29 cellular contexts compared by ENCODE assay signal in the genomic region with DNA sequence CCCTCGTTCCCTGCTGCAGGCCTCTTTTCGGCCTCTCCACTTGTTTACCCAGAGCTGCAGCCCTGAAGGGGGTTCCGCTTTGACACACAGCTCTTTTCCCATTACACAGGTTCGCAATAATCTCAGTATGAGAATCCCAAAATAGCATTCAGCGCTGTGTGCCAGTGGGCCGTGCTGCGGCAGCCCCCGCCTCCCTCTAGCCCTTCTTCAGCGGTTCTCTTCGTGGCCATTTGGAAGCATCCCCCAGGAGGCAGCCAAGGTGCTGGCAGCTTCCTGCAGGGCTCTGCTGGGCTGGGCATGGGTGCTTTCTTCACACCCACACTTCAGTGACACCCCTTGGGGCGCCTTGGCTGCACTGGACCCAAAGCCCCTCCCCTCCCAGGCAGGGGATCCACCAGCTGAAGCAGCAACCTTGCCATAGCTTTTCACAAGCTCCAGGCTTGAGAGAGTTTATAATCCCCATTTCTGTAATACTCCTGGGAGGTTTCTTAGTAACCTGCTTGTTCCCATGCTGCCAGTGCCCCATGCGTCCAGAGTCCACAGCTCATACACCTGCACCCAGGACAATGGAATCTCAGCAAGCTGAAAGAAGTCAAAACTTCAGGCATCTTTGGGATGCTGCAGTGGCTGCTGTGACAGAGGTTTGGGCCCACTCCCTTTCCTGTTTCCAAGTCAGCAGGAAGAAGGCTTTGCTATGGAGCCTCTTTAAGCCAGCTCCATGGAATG. TPM values are rescaled to one million over a fixed set of nuclear protein-coding genes. Genes with fewer than 3 reads are reported as not detected.
A peak's percentile ranks its signal among the peaks of the same experiment; 100 is the strongest.
DNase-seq lines count a peak whose midpoint lies in the region; ATAC-seq, FAIRE-seq and TF ChIP-seq lines count a peak whose summit lies in the region.
"Had no signal": no experiment of that assay in that cellular context is flagged by ENCODE, and none has a peak within 500 bp of the region (broad histone marks: within the 10 kb centered on the region; RNA-seq: fewer than 3 reads in every experiment).

No MANE protein-coding gene starts in this region.

- in situ Hi-C loops in HepG2 (cut with HindIII; ENCODE audit: extremely low pct_ligation_motif_present, low pct_unique_long_range_greater_than_20kb) = no loop called here
- in situ Hi-C loops in gastrocnemius medialis (cut with MboI; ENCODE audit: low sequenced_read_pairs in 4 of 4) = no loop called here

- H3K4me1 ChIP-seq in HepG2 (ENCODE audit: insufficient read depth, low read length) (peaks cover 5% of the 10 kb centered on the region; the same call in 1 of the 2 replicates), right lobe of liver (no peaks in the 10 kb centered on the region), rectal smooth muscle tissue (ENCODE audit: control insufficient read depth, insufficient read depth, low read length) (no peaks in the 10 kb centered on the region), gastrocnemius medialis (no peaks in the 10 kb centered on the region), esophagus squamous epithelium (peaks cover 0 to 8% (median 0%) of the 10 kb centered on the region in 3 donors)
- H3K4me1 ChIP-seq: foreskin keratinocyte, thyroid gland had no signal

- FAIRE-seq in HepG2 (lab: Jason Lieb, UNC) = no peak
- FAIRE-seq: GM19239, keratinocyte had no signal

- TF ChIP-seq RAD21 in HepG2 (CRISPR knock-in tag; IDR thresholded peaks at IDR 0.05) = no peak

- H3K27me3 ChIP-seq in HepG2 (ENCODE audit: control insufficient read depth in 1 of 2, insufficient read depth in 2 of 2, low read length in 2 of 2) = peaks cover 0 to 2% of the 10 kb centered on the region in 2 experiments; a peak in 2 of 5 replicates
- no peaks in the 10 kb centered on the region for H3K27me3 ChIP-seq in right lobe of liver
- no peaks in the 10 kb centered on the region for H3K27me3 ChIP-seq in rectal smooth muscle tissue (ENCODE audit: control insufficient read depth, insufficient read depth, low read length)
- no peaks in the 10 kb centered on the region for H3K27me3 ChIP-seq in gastrocnemius medialis
- no peaks in the 10 kb centered on the region for H3K27me3 ChIP-seq in esophagus squamous epithelium
- H3K27me3 ChIP-seq: foreskin keratinocyte, thyroid gland had no signal

- H3K27ac ChIP-seq in HepG2 (ENCODE audit: extremely low read length, insufficient read depth, low read length) = no peak overlapping the region
- H3K27ac ChIP-seq in right lobe of liver = no peak overlapping the region
- peak overlapping the region; percentile 66 for H3K27ac ChIP-seq in rectal smooth muscle tissue (ENCODE audit: low read depth, low read length)
- H3K27ac ChIP-seq in gastrocnemius medialis = no peak overlapping the region
- peak overlapping the region in 1 of 4 donors; percentile 74 for H3K27ac ChIP-seq in esophagus squamous epithelium
- H3K27ac ChIP-seq: foreskin keratinocyte, PC-9, thyroid gland had no signal

- intact Hi-C loops in HepG2 (cut with micrococcal nuclease; ENCODE audit: unreplicated experiment) = no loop called here
- intact Hi-C loops in right lobe of liver (cut with DNase I) = no loop called here
- intact Hi-C loops in left colon (cut with DNase I, micrococcal nuclease) = no loop called here
- intact Hi-C loops in gastrocnemius medialis (cut with DNase I; ENCODE audit: low total_unique reads) = no loop called here
- intact Hi-C loops in esophagus squamous epithelium (cut with DNase I) = no loop called here

- no peaks in the 10 kb centered on the region for H3K9me3 ChIP-seq in HepG2 (ENCODE audit: low read length)
- H3K9me3 ChIP-seq in right lobe of liver = no peaks in the 10 kb centered on the region
- no peaks in the 10 kb centered on the region for H3K9me3 ChIP-seq in gastrocnemius medialis
- H3K9me3 ChIP-seq in esophagus squamous epithelium = no peaks in the 10 kb centered on the region
- H3K9me3 ChIP-seq: thyroid gland had no signal

- H3K36me3 ChIP-seq in HepG2 (replicated peaks in 1 of 2; ENCODE audit: control insufficient read depth in 1 of 2, insufficient read depth in 2 of 2, low read length in 2 of 2) = no peaks in the 10 kb centered on the region
- H3K36me3 ChIP-seq in right lobe of liver = no peaks in the 10 kb centered on the region
- no peaks in the 10 kb centered on the region for H3K36me3 ChIP-seq in rectal smooth muscle tissue (ENCODE audit: control insufficient read depth, insufficient read depth, low read length)
- H3K36me3 ChIP-seq in gastrocnemius medialis = no peaks in the 10 kb centered on the region
- H3K36me3 ChIP-seq in esophagus squamous epithelium = no peaks in the 10 kb centered on the region
- H3K36me3 ChIP-seq: thyroid gland had no signal

- CTCF ChIA-PET in HepG2 (lab: Yijun Ruan, JAX; ENCODE audit: low intra/inter-chr PET ratio, low total read pairs) = no interaction called here

- no peak overlapping the region for H2AFZ ChIP-seq in HepG2 (ENCODE audit: low read length)
- H2AFZ ChIP-seq: PC-9 had no signal

- no peak overlapping the region for H3K4me2 ChIP-seq in HepG2 (ENCODE audit: low read depth, low read length)
- H3K4me2 ChIP-seq: PC-9 had no signal

- H3K9ac ChIP-seq in HepG2 (ENCODE audit: insufficient read depth, low read depth, low read length) (no peak overlapping the region), rectal smooth muscle tissue (ENCODE audit: low read length) (no peak overlapping the region)

- WGBS in HepG2 (ENCODE audit: low lambda C conversion rate) = 69% methylated on average over 11 of the region's 12 CpGs
- 70% methylated on average over 6 of the region's 12 CpGs for WGBS in right lobe of liver (ENCODE audit: insufficient coverage, low coverage, low lambda C conversion rate, missing lambda C conversion rate)
- 86 to 87% methylated on average over 9 to 12 of the region's 12 CpGs for WGBS in esophagus squamous epithelium, 2 donors

- no peaks in the 10 kb centered on the region for H4K20me1 ChIP-seq in HepG2 (ENCODE audit: insufficient read depth, low read length)

- peak; percentile 67 for ATAC-seq in HepG2
- no peak for ATAC-seq in right lobe of liver
- ATAC-seq in left colon = peak; percentile 56
- no peak for ATAC-seq in gastrocnemius medialis
- ATAC-seq: activated T-cell treated with anti-CD3 and anti-CD28 coated beads, Interleukin-2, amount 50 U/mL, for 72 hours; foreskin keratinocyte; natural killer cell; T-cell had no signal

- H3K79me2 ChIP-seq in HepG2 (ENCODE audit: insufficient read depth, low read length) = no peaks in the 10 kb centered on the region

- TF ChIP-seq POLR2A in HepG2 (IDR thresholded peaks at IDR 0.05; ENCODE audit: insufficient read depth in 1 of 2, low read depth in 2 of 2, low read length in 2 of 2) = no peak
- TF ChIP-seq POLR2A in right lobe of liver (IDR thresholded peaks at IDR 0.05) = no peak
- TF ChIP-seq POLR2A in gastrocnemius medialis (IDR thresholded peaks at IDR 0.05) = no peak
- TF ChIP-seq POLR2A in esophagus squamous epithelium (IDR thresholded peaks at IDR 0.05) = no peak

- no peak for TF ChIP-seq CTCF in HepG2 (CRISPR knock-in tag; IDR thresholded peaks at IDR 0.05)
- no peak for TF ChIP-seq CTCF in right lobe of liver (IDR thresholded peaks at IDR 0.05)
- TF ChIP-seq CTCF in gastrocnemius medialis (IDR thresholded peaks at IDR 0.05 in 4 of 5, conservative IDR thresholded peaks at IDR 0.05 in 1 of 5) = no peak
- no peak for TF ChIP-seq CTCF in esophagus squamous epithelium (IDR thresholded peaks at IDR 0.05)

- no peak for TF ChIP-seq EP300 in HepG2 (IDR thresholded peaks at IDR 0.05; ENCODE audit: low read depth in 2 of 2, low read length in 2 of 2)
- no peak for TF ChIP-seq EP300 in HepG2 (CRISPR knock-in tag; IDR thresholded peaks at IDR 0.05; ENCODE audit: borderline replicate concordance)

- H3K4me3 ChIP-seq in HepG2 (replicated peaks in 1 of 3; ENCODE audit: insufficient read depth in 1 of 3, low read depth in 2 of 3, low read length in 3 of 3) (no peak overlapping the region), right lobe of liver (no peak overlapping the region), rectal smooth muscle tissue (ENCODE audit: low read length) (no peak overlapping the region), gastrocnemius medialis (no peak overlapping the region), esophagus squamous epithelium (no peak overlapping the region)
- H3K4me3 ChIP-seq: PC-9, thyroid gland had no signal

- POLR2A ChIA-PET in HepG2 (lab: Yijun Ruan, JAX) = no interaction called here

- BruUV-seq in HepG2 (replicated peaks; lab: Mats Ljungman, UMichigan) = no TSS peak

- no peak for DNase-seq in HepG2 (ENCODE audit: low spot score)
- DNase-seq in right lobe of liver = no peak
- DNase-seq in left colon = no peak
- DNase-seq in activated gamma-delta T cell treated with Interleukin-2 at 50 U/mL for 16 hours = no peak
- DNase-seq in gastrocnemius medialis = no peak
- DNase-seq in T-helper 2 cell = no peak
- DNase-seq in esophagus squamous epithelium (lab: John Stamatoyannopoulos, UW) = no peak
- DNase-seq: activated naive CD4-positive, alpha-beta T cell treated with anti-CD3 and anti-CD28 coated beads, Interleukin-2, amount 10 ng/mL, durations not matched to agents 7 days and 5 days; activated T-cell treated with anti-CD3 and anti-CD28 coated beads, Interleukin-2, amount 50 U/mL, for 72 hours; C1 segment of cervical spinal cord; Calu3; erythroblast; foreskin keratinocyte; mesendoderm; natural killer cell; NCI-H1105 treated with DMSO at 0.1 percent for 48 hours; NCI-H2081 treated with DMSO at 0.1 percent for 48 hours; NCI-H446; PC-9; posterior cingulate gyrus; SIG-M5; stimulated activated CD4-positive, alpha-beta T cell treated with anti-CD3 and anti-CD28 coated beads, Interleukin-2, amount 100 ng/mL, for 24 hours; stimulated activated naive CD4-positive, alpha-beta T cell treated with Interleukin-2 at 50 U/mL for 16 hours; T-cell; thyroid gland had no signal

RNA-seq across cellular contexts. Expression of a gene that starts 8.1 kb away (rescaled TPM):
- total RNA-seq in HepG2 (2016; rRNA removed; fragmentation: Illumina TruSeq; extraction: Trizol) (0.46 and 1.1 TPM in 2 replicates), right lobe of liver (10 to 100 TPM in 3 of 6 experiments, 1 to 10 TPM in 3; 3.0 to 11.4 (median 7.9) TPM), left colon (1 to 10 TPM; 3.1 to 7.0 TPM), gastrocnemius medialis (1 to 10 TPM in 3 of 4 donors, under 1 TPM in 1; 0.39 to 5.0 (median 3.4) TPM), esophagus squamous epithelium (10 to 100 TPM in 3 of 4 donors, 1 to 10 TPM in 1; 8.1 to 23.1 (median 14.3) TPM)
- total RNA-seq in HepG2 (2016; cell fraction: cytosol; rRNA removed; fragmentation: Illumina TruSeq; extraction: Trizol; ENCODE audit: low read depth) = 0.26 and 0.30 TPM in 2 replicates
- 0.37 and 0.41 TPM in 2 replicates for total RNA-seq in HepG2 (2016; cell fraction: insoluble cytoplasmic fraction; rRNA removed; fragmentation: Illumina TruSeq; extraction: Trizol)
- 0.14 and 0.19 TPM in 2 replicates for total RNA-seq in HepG2 (2016; cell fraction: membrane; rRNA removed; fragmentation: Illumina TruSeq; extraction: Trizol)
- not detected in 2 replicates for total RNA-seq in HepG2 (2016; cell fraction: nucleus; rRNA removed; fragmentation: Illumina TruSeq; extraction: Trizol)
- polyA plus RNA-seq in HepG2 (2011; rRNA removed) = 0.18 and 0.25 TPM in 2 replicates
- polyA plus RNA-seq in HepG2 (2011; cell fraction: cytosol; rRNA removed) = 0.50 and 0.68 TPM in 2 replicates
- polyA plus RNA-seq in HepG2 (2011; cell fraction: nucleus; rRNA removed) = 0.10 and 0.35 TPM in 2 replicates
- 0.21 and 0.25 TPM in 2 replicates for polyA plus RNA-seq in HepG2 (2012)
- polyA plus RNA-seq in HepG2 (2016; cell fraction: cytosol; fragmentation: Illumina TruSeq; extraction: Trizol; ENCODE audit: low read depth) = 0.14 and 0.24 TPM in 2 replicates
- 0.27 and 1.4 TPM in 2 replicates for polyA plus RNA-seq in HepG2 (2016; cell fraction: insoluble cytoplasmic fraction; fragmentation: Illumina TruSeq; extraction: Trizol; ENCODE audit: low read depth)
- 0.43 and 0.53 TPM in 2 replicates for polyA plus RNA-seq in HepG2 (2016; cell fraction: membrane; fragmentation: Illumina TruSeq; extraction: Trizol; ENCODE audit: low read depth)
- 0.72 TPM in 1 of 2 replicates, not detected in the other for polyA plus RNA-seq in HepG2 (2016; cell fraction: nucleus; fragmentation: Illumina TruSeq; extraction: Trizol; ENCODE audit: insufficient read depth, low read depth)
- 3.3 TPM in 1 of 2 replicates, not detected in the other for polyA minus RNA-seq in HepG2 (2011; rRNA and poly(A)+ RNA removed; ENCODE audit: low replicate concordance)
- not detected in 2 replicates for polyA minus RNA-seq in HepG2 (2011; cell fraction: cytosol; rRNA and poly(A)+ RNA removed)
- polyA minus RNA-seq in HepG2 (2011; cell fraction: nucleus; rRNA and poly(A)+ RNA removed) = not detected in 2 replicates
- total RNA-seq: A673 had no signal

RNA-seq across cellular contexts. Expression of a gene that starts 53.4 kb away (rescaled TPM):
- 106 and 148 TPM in 2 replicates for total RNA-seq in HepG2 (2016; rRNA removed; fragmentation: Illumina TruSeq; extraction: Trizol)
- total RNA-seq in HepG2 (2016; cell fraction: cytosol; rRNA removed; fragmentation: Illumina TruSeq; extraction: Trizol; ENCODE audit: low read depth) = 8.0 and 11.5 TPM in 2 replicates
- total RNA-seq in HepG2 (2016; cell fraction: insoluble cytoplasmic fraction; rRNA removed; fragmentation: Illumina TruSeq; extraction: Trizol) = 110 and 163 TPM in 2 replicates
- total RNA-seq in HepG2 (2016; cell fraction: membrane; rRNA removed; fragmentation: Illumina TruSeq; extraction: Trizol) = 39.6 and 47.2 TPM in 2 replicates
- 45.8 TPM in 2 replicates for total RNA-seq in HepG2 (2016; cell fraction: nucleus; rRNA removed; fragmentation: Illumina TruSeq; extraction: Trizol)
- polyA plus RNA-seq in HepG2 (2011; rRNA removed) = 40.1 and 48.4 TPM in 2 replicates
- polyA plus RNA-seq in HepG2 (2011; cell fraction: cytosol; rRNA removed) = 21.1 and 33.4 TPM in 2 replicates
- polyA plus RNA-seq in HepG2 (2011; cell fraction: nucleus; rRNA removed) = 7.7 and 10.0 TPM in 2 replicates
- polyA plus RNA-seq in HepG2 (2012) = 50.2 and 53.9 TPM in 2 replicates
- polyA plus RNA-seq in HepG2 (2016; cell fraction: cytosol; fragmentation: Illumina TruSeq; extraction: Trizol; ENCODE audit: low read depth) = 8.8 and 9.5 TPM in 2 replicates
- polyA plus RNA-seq in HepG2 (2016; cell fraction: insoluble cytoplasmic fraction; fragmentation: Illumina TruSeq; extraction: Trizol; ENCODE audit: low read depth) = 146 and 157 TPM in 2 replicates
- 29.5 and 30.2 TPM in 2 replicates for polyA plus RNA-seq in HepG2 (2016; cell fraction: membrane; fragmentation: Illumina TruSeq; extraction: Trizol; ENCODE audit: low read depth)
- 58.8 and 62.7 TPM in 2 replicates for polyA plus RNA-seq in HepG2 (2016; cell fraction: nucleus; fragmentation: Illumina TruSeq; extraction: Trizol; ENCODE audit: insufficient read depth, low read depth)
- polyA minus RNA-seq in HepG2 (2011; rRNA and poly(A)+ RNA removed; ENCODE audit: low replicate concordance) = 16.7 and 70.1 TPM in 2 replicates
- 28.3 and 29.7 TPM in 2 replicates for polyA minus RNA-seq in HepG2 (2011; cell fraction: cytosol; rRNA and poly(A)+ RNA removed)
- 44.3 and 44.4 TPM in 2 replicates for polyA minus RNA-seq in HepG2 (2011; cell fraction: nucleus; rRNA and poly(A)+ RNA removed)
- 10 to 100 TPM; 23.6 to 70.5 (median 41.3) TPM for total RNA-seq in right lobe of liver
- total RNA-seq in left colon = 100 to 1,000 TPM; 153 to 169 TPM
- 10 to 100 TPM; 10.8 to 14.6 (median 13.0) TPM for total RNA-seq in gastrocnemius medialis
- 100 to 1,000 TPM in 2 of 4 donors, 10 to 100 TPM in 2; 90.2 to 136 (median 102) TPM for total RNA-seq in esophagus squamous epithelium

Comparison
In these comparisons a context has a peak if more than half of its experiments do, and no peak if none do; other contexts are left out.
1. ATAC-seq: peak in HepG2 (single experiment) and left colon (single experiment); none in right lobe of liver (0 of 4) and gastrocnemius medialis (0 of 2).